ENCODE assay signal across 11 cellular contexts in the genomic region with DNA sequence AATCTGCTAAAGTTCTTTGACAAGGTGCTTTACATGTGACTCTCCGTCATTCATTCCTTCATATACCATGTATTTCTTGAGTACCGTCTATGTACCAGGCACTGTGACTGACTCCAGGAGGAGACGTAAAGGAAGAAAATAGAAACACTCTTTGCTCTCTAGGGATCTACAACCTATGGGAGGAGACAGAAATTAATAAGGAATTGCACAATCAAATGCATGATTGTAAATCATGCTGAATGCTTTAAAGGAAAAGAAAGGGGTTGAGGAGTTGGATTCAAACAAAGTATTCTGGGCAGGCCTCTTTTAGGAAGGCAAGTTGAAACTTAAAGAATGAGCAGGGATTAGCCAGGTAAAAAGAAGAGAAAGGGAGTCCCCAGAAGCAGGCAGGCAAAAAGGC.
DNase-seq lines count a peak whose midpoint lies in the region; ATAC-seq, FAIRE-seq and TF ChIP-seq lines count a peak whose summit lies in the region.
"Had no signal": no experiment of that assay in that cellular context is flagged by ENCODE, and none has a peak within 500 bp of the region (broad histone marks: within the 10 kb centered on the region; RNA-seq: fewer than 3 reads in every experiment).

No MANE protein-coding gene starts in this region.

- H3K27ac Mint-ChIP-seq in WTC11 = peak overlapping the region; percentile 66

- H3K27ac ChIP-seq in A673 (ENCODE audit: low read depth, low read length, poor library complexity, severe bottlenecking) = peak overlapping the region; percentile 75
- H3K27ac ChIP-seq in gastroesophageal sphincter = peak overlapping the region in 3 of 4 donors; percentile 56 to 71 (median 66)
- H3K27ac ChIP-seq in prostate gland = peak overlapping the region; percentile 57 to 58

- peak; percentile 59 for DNase-seq in A673 (ENCODE audit: low spot score)
- DNase-seq in WTC11 (ENCODE audit: low spot score) = no peak
- DNase-seq in prostate gland (ENCODE audit: low spot score) = no peak
- DNase-seq in D721Med (ENCODE audit: insufficient read length, low spot score) = no peak
- DNase-seq in CD1c-positive myeloid dendritic cell (ENCODE audit: extremely low spot score) = no peak
- DNase-seq in NCI-H748 treated with DMSO at 0.1 percent for 48 hours (lab: John Stamatoyannopoulos, UW) = no peak
- DNase-seq: activated CD4-positive, alpha-beta T cell treated with anti-CD3 and anti-CD28 coated beads for 48 hours; Karpas-422 had no signal

- H3K4me3 ChIP-seq in A673 (ENCODE audit: low read depth, low read length, poor library complexity, severe bottlenecking) (no peak overlapping the region), gastroesophageal sphincter (peak overlapping the region in 1 of 2 donors; percentile 13), prostate gland (no peak overlapping the region)
- H3K4me3 ChIP-seq: upper lobe of left lung had no signal

- no peaks in the 10 kb centered on the region for H3K27me3 Mint-ChIP-seq in WTC11 (ENCODE audit: low read depth)

- TF ChIP-seq CTCF in A673 (conservative IDR thresholded peaks at IDR 0.05; ENCODE audit: low read depth, low read length) = no peak
- no peak for TF ChIP-seq CTCF in WTC11 (IDR thresholded peaks at IDR 0.05)
- no peak for TF ChIP-seq CTCF in gastroesophageal sphincter (IDR thresholded peaks at IDR 0.05)
- no peak for TF ChIP-seq CTCF in prostate gland (IDR thresholded peaks at IDR 0.05)
- no peak for TF ChIP-seq CTCF in D721Med (IDR thresholded peaks at IDR 0.05; ENCODE audit: insufficient read depth, missing control alignments)

- TF ChIP-seq EP300 in gastroesophageal sphincter (IDR thresholded peaks at IDR 0.05) = no peak

- CTCF ChIA-PET in A673 (lab: Charles Lee) = no interaction called here
- CTCF ChIA-PET in WTC11 (lab: Charles Lee) = no interaction called here

- H3K27me3 ChIP-seq in A673 (replicated peaks; ENCODE audit: insufficient read depth, low read depth, low read length, poor library complexity) (no peaks in the 10 kb centered on the region), gastroesophageal sphincter (no peaks in the 10 kb centered on the region), prostate gland (replicated peaks; ENCODE audit: insufficient read depth) (no peaks in the 10 kb centered on the region)
- H3K27me3 ChIP-seq: upper lobe of left lung had no signal

- peaks cover 13% of the 10 kb centered on the region for H3K36me3 Mint-ChIP-seq in WTC11

- no peaks in the 10 kb centered on the region for H3K9me3 ChIP-seq in A673 (ENCODE audit: low read depth, low read length, poor library complexity, severe bottlenecking)
- no peaks in the 10 kb centered on the region for H3K9me3 ChIP-seq in gastroesophageal sphincter
- no peaks in the 10 kb centered on the region for H3K9me3 ChIP-seq in prostate gland
- H3K9me3 ChIP-seq: upper lobe of left lung had no signal

- WGBS in gastroesophageal sphincter (ENCODE audit: low coverage in 1 of 2), 2 donors = 88 to 100% methylated on average over 1 to 2 of the region's 3 CpGs
- whole genome bisulfite sequencing in prostate gland = 62% methylated on average over 3 of the region's 3 CpGs

- intact Hi-C loops in A673 (cut with micrococcal nuclease; ENCODE audit: unreplicated experiment) = no loop called here
- intact Hi-C loops in prostate gland (cut with DNase I) = no loop called here

- no peak for TF ChIP-seq POLR2A in gastroesophageal sphincter (IDR thresholded peaks at IDR 0.05)
- TF ChIP-seq POLR2A in prostate gland (IDR thresholded peaks at IDR 0.05) = no peak

- no TSS peak for BruUV-seq in A673 (replicated peaks; lab: Mats Ljungman, UMichigan)

- ATAC-seq in WTC11 (no peak), gastroesophageal sphincter (no peak), GM21528 (IDR thresholded peaks at IDR 0.05; ENCODE audit: low FRiP score, unreplicated experiment) (no peak)

- H3K4me1 Mint-ChIP-seq in WTC11 = peaks cover 57% of the 10 kb centered on the region

- no peaks in the 10 kb centered on the region for H3K9me3 Mint-ChIP-seq in WTC11

- peaks cover 37% of the 10 kb centered on the region for H3K4me1 ChIP-seq in A673 (ENCODE audit: insufficient read depth, low read length, poor library complexity, severe bottlenecking)
- peaks cover 3 to 36% (median 20%) of the 10 kb centered on the region in 3 donors for H3K4me1 ChIP-seq in gastroesophageal sphincter
- peaks cover 18% of the 10 kb centered on the region for H3K4me1 ChIP-seq in prostate gland (replicated peaks)

- H3K4me3 Mint-ChIP-seq in WTC11 = no peak overlapping the region

- no peaks in the 10 kb centered on the region for H3K36me3 ChIP-seq in A673 (ENCODE audit: insufficient read depth, low read length, poor library complexity, severe bottlenecking)
- no peaks in the 10 kb centered on the region for H3K36me3 ChIP-seq in gastroesophageal sphincter
- no peaks in the 10 kb centered on the region for H3K36me3 ChIP-seq in prostate gland
- H3K36me3 ChIP-seq: upper lobe of left lung had no signal

- POLR2A ChIA-PET in A673 (lab: Charles Lee; ENCODE audit: low non-redundant PET) = no interaction called here
- POLR2A ChIA-PET in WTC11 (lab: Charles Lee) = interaction anchor here (1.0 kb wide), 1 partner anchor 20 kb away, joined by 3 read pairs; no protein-coding TSS in a partner anchor

- FAIRE-seq in D721Med (lab: Jason Lieb, UNC) = no peak

TF ChIP-seq in WTC11, 78 proteins besides CTCF, POLR2A, EP300 and RAD21:
- TF ChIP-seq GRHL2 (CRISPR knock-in tag; IDR thresholded peaks at IDR 0.05; ENCODE audit: insufficient replicate concordance, severe bottlenecking) = no peak
- TF ChIP-seq, protein P1, sequence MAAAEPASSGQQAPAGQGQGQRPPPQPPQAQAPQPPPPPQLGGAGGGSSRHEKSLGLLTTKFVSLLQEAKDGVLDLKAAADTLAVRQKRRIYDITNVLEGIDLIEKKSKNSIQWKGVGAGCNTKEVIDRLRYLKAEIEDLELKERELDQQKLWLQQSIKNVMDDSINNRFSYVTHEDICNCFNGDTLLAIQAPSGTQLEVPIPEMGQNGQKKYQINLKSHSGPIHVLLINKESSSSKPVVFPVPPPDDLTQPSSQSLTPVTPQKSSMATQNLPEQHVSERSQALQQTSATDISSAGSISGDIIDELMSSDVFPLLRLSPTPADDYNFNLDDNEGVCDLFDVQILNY (CRISPR knock-in tag; IDR thresholded peaks at IDR 0.05) = no peak
- no peak for TF ChIP-seq ZNF219 (CRISPR knock-in tag; IDR thresholded peaks at IDR 0.05; ENCODE audit: borderline replicate concordance)
- TF ChIP-seq NR2C2 (CRISPR knock-in tag; IDR thresholded peaks at IDR 0.05) = no peak
- TF ChIP-seq, protein P2, sequence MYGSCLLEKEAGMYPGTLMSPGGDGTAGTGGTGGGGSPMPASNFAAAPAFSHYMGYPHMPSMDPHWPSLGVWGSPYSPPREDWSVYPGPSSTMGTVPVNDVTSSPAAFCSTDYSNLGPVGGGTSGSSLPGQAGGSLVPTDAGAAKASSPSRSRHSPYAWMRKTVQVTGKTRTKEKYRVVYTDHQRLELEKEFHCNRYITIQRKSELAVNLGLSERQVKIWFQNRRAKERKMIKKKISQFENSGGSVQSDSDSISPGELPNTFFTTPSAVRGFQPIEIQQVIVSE (CRISPR knock-in tag; IDR thresholded peaks at IDR 0.05; ENCODE audit: borderline replicate concordance) = no peak
TF ChIP-seq in WTC11: peak in this region for 0.
